Comparison of ENCODE assay signal across 15 cellular contexts in the genomic region with DNA sequence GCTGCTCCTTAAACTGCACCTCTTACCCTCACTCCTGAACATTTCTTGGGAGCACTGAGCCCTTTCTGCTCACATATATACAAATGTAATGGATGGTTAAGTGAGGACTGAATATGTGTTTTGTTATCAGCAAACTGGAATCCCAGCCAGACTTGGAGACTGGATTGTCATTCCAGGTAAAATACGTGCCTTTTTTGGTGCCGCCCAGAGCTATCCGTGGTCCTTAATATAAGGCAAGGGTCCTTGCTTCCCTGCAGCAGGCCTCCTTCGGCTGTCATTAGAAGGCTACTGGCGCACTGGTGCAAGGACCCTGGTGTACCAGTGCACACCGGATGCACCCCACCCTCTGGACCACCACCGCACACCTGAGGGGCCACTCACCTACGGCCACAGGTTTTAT. TPM values are rescaled to one million over a fixed set of nuclear protein-coding genes. Genes with fewer than 3 reads are reported as not detected.
DNase-seq lines count a peak whose midpoint lies in the region; ATAC-seq and TF ChIP-seq lines count a peak whose summit lies in the region.
"Had no signal": no experiment of that assay in that cellular context is flagged by ENCODE, and none has a peak within 500 bp of the region (broad histone marks: within the 10 kb centered on the region; RNA-seq: fewer than 3 reads in every experiment).

No MANE protein-coding gene starts in this region.

- no peaks in the 10 kb centered on the region for H3K9me3 ChIP-seq in MM.1S (replicated peaks; ENCODE audit: insufficient read depth, low read length)
- H3K9me3 ChIP-seq: upper lobe of right lung had no signal

- H3K4me1 ChIP-seq in MM.1S (ENCODE audit: low read length), result no peaks in the 10 kb centered on the region

- no peak overlapping the region for H3K27ac ChIP-seq in MM.1S (ENCODE audit: low read length)
- H3K27ac ChIP-seq: upper lobe of right lung had no signal

- H4K20me1 ChIP-seq in MM.1S (ENCODE audit: insufficient read depth, low read length), result no peaks in the 10 kb centered on the region

- no peaks in the 10 kb centered on the region for H3F3A ChIP-seq in MM.1S (ENCODE audit: insufficient read depth, low read length)

- H2AFZ ChIP-seq in MM.1S (ENCODE audit: low read length), result no peak overlapping the region

- no peak for TF ChIP-seq CTCF in MM.1S (IDR thresholded peaks at IDR 0.05; ENCODE audit: low read length)

- peaks cover 4% of the 10 kb centered on the region for H3K36me3 Mint-ChIP-seq in activated CD8-positive, alpha-beta memory T cell treated with anti-CD3 and anti-CD28 coated beads, Interleukin-2, amount 10 ng/mL, durations not matched to agents 7 days and 5 days
- H3K36me3 Mint-ChIP-seq: memory B cell had no signal

- no peak for DNase-seq in activated CD8-positive, alpha-beta memory T cell treated with anti-CD3 and anti-CD28 coated beads, Interleukin-2, amount 10 ng/mL, durations not matched to agents 7 days and 5 days
- no peak for DNase-seq in activated CD8-positive, alpha-beta memory T cell treated with anti-CD3 and anti-CD28 coated beads, Interleukin-2, amount 50 U/mL, for 4 hours
- peak in 2 of 3 experiments; percentile 61 to 80 for DNase-seq in NCI-H1417 (lab: John Stamatoyannopoulos, UW)
- DNase-seq in retina, result peak; percentile 37
- DNase-seq in DMS53 treated with DMSO at 0.1 percent for 48 hours (lab: John Stamatoyannopoulos, UW; ENCODE audit: unreplicated experiment), result no peak
- no peak for DNase-seq in globus pallidus (ENCODE audit: low spot score)
- DNase-seq in MM.1S, result no peak
- DNase-seq: activated CD8-positive, alpha-beta memory T cell treated with anti-CD3 and anti-CD28 coated beads for 24 hours; DND-41; effector memory CD4-positive, alpha-beta T cell; PC-3; T-helper 17 cell; upper lobe of right lung had no signal

- H3K4me2 ChIP-seq in MM.1S (ENCODE audit: low read depth, low read length), result no peak overlapping the region

- H3K4me3 Mint-ChIP-seq in activated CD8-positive, alpha-beta memory T cell treated with anti-CD3 and anti-CD28 coated beads, Interleukin-2, amount 10 ng/mL, durations not matched to agents 7 days and 5 days, result no peak overlapping the region
- H3K4me3 Mint-ChIP-seq: memory B cell, T-helper 17 cell had no signal

- no peaks in the 10 kb centered on the region for H3K4me1 Mint-ChIP-seq in activated CD8-positive, alpha-beta memory T cell treated with anti-CD3 and anti-CD28 coated beads, Interleukin-2, amount 10 ng/mL, durations not matched to agents 7 days and 5 days
- H3K4me1 Mint-ChIP-seq: memory B cell, T-helper 17 cell had no signal

- no peaks in the 10 kb centered on the region for H3K36me3 ChIP-seq in MM.1S (replicated peaks; ENCODE audit: insufficient read depth, low read length)
- H3K36me3 ChIP-seq: upper lobe of right lung had no signal

- H3K27me3 Mint-ChIP-seq in activated CD8-positive, alpha-beta memory T cell treated with anti-CD3 and anti-CD28 coated beads, Interleukin-2, amount 10 ng/mL, durations not matched to agents 7 days and 5 days, result peaks cover 22% of the 10 kb centered on the region

- no peak overlapping the region for H3K9ac ChIP-seq in MM.1S (ENCODE audit: low read length)

- no peaks in the 10 kb centered on the region for H3K9me2 ChIP-seq in MM.1S (replicated peaks; ENCODE audit: insufficient read depth, low read length)

- H3K4me3 ChIP-seq in iPS-11a (ENCODE audit: low read depth, low read length) (peak overlapping the region; percentile 24), MM.1S (ENCODE audit: low read length) (no peak overlapping the region)

- no peaks in the 10 kb centered on the region for H3K27me3 ChIP-seq in MM.1S (replicated peaks; ENCODE audit: insufficient read depth, low read length)

- CTCF ChIA-PET in activated CD8-positive, alpha-beta memory T cell treated with anti-CD3 and anti-CD28 coated beads, Interleukin-2, amount 10 ng/mL, durations not matched to agents 7 days and 5 days (lab: Charles Lee), result no interaction called here

- no peaks in the 10 kb centered on the region for H3K9me3 Mint-ChIP-seq in activated CD8-positive, alpha-beta memory T cell treated with anti-CD3 and anti-CD28 coated beads, Interleukin-2, amount 10 ng/mL, durations not matched to agents 7 days and 5 days (ENCODE audit: low read depth)

- peak overlapping the region; percentile 50 for H3K27ac Mint-ChIP-seq in activated CD8-positive, alpha-beta memory T cell treated with anti-CD3 and anti-CD28 coated beads, Interleukin-2, amount 10 ng/mL, durations not matched to agents 7 days and 5 days
- H3K27ac Mint-ChIP-seq: memory B cell, T-helper 17 cell had no signal

- no peak for ATAC-seq in activated CD8-positive, alpha-beta memory T cell treated with anti-CD3 and anti-CD28 coated beads, Interleukin-2, amount 10 ng/mL, durations not matched to agents 7 days and 5 days
- ATAC-seq: PC-3, T-helper 17 cell had no signal

- no peaks in the 10 kb centered on the region for H3K79me2 ChIP-seq in MM.1S (ENCODE audit: low read length)

RNA-seq across cellular contexts. Expression of gene GABRB3, which starts 1.1 kb away (rescaled TPM):
- not detected for total RNA-seq in activated CD8-positive, alpha-beta memory T cell treated with anti-CD3 and anti-CD28 coated beads, Interleukin-2, amount 10 ng/mL, durations not matched to agents 7 days and 5 days
- total RNA-seq: T-helper 17 cell had no signal

Comparison
In these comparisons a context has a peak if more than half of its experiments do, and no peak if none do; other contexts are left out.
1. DNase-seq: peak in NCI-H1417 (2 of 3) and retina (single experiment); none in activated CD8-positive, alpha-beta memory T cell treated with anti-CD3 and anti-CD28 coated beads, Interleukin-2, amount 10 ng/mL, durations not matched to agents 7 days and 5 days (single experiment), activated CD8-positive, alpha-beta memory T cell treated with anti-CD3 and anti-CD28 coated beads, Interleukin-2, amount 50 U/mL, for 4 hours (single experiment), DMS53 treated with DMSO at 0.1 percent for 48 hours (single experiment), globus pallidus (single experiment) and MM.1S (single experiment).